In the genomic region with DNA sequence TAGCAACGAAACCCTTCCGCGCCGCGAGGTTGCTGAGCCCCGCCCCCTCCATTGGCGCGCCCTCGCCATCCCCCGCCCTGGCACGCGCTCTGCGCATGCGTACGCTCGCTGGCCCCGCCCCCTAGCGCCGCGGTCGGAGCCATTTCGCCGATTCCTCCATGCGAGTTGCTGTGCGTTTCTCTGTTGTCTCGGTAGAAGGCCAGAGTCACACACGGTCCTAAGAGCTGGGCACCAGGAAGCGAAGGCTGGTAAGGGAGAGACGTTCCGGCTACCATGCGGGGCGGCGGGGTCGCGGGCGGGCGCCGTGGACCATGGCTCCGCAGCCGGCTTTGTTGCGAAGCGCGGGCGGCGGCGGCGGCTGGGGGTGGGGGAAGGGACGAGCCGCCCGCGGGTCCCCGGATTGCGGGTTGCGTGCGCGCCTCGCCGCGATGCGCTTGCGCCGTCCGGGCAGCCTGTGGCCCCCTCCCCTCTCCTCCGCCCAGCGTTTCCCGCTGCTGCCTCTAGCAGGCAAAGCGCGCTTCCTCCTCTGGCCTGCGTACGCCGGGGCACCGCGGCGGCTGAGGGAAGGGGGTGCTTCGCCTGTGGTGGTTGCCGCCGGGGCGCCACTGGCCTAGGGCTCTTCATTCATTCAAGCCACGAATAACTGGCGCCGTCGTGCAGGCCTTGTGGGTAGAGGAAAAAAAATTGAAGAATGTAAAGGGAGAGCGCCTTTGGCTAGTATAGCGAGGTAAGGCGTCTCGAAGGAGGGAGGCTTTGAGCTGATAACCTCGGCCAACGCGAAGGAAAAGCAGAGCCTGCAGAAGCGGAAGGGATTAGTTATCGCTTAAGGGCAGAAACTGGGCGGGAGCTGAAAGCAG, we compare ENCODE assay signal across 8 cellular contexts. TPM values are rescaled to one million over a fixed set of nuclear protein-coding genes. Genes with fewer than 3 reads are reported as not detected.
DNase-seq lines count a peak whose midpoint lies in the region; TF ChIP-seq lines count a peak whose summit lies in the region.

A gene (plus strand): TSS at position 139 of the 857 bp plus-strand sequence. CDS start 3,220 bp downstream, outside the sequence.

- H3K4me3 ChIP-seq in GM06990 (replicated peaks; ENCODE audit: low read depth, low read length) (peak within 1 kb of the TSS; percentile 85), suprapubic skin (peak within 1 kb of the TSS; percentile 79)

- no peak for TF ChIP-seq EP300 in suprapubic skin (IDR thresholded peaks at IDR 0.05)

- H3K27me3 Mint-ChIP-seq in HFFc6 (ENCODE audit: insufficient read depth): peaks cover 4% of the 10 kb centered on the region
- H3K27me3 Mint-ChIP-seq in activated naive CD4-positive, alpha-beta T cell treated with anti-CD3 and anti-CD28 coated beads, Interleukin-2, amount 10 ng/mL, durations not matched to agents 7 days and 5 days: peaks cover 9% of the 10 kb centered on the region

- TF ChIP-seq CTCF in GM06990 (IDR thresholded peaks at IDR 0.05; ENCODE audit: insufficient read depth, low read length, poor library complexity, severe bottlenecking): peak; percentile 22
- TF ChIP-seq CTCF in HFFc6 (IDR thresholded peaks at IDR 0.05): no peak; the same call in 1 of the 2 replicates
- no peak for TF ChIP-seq CTCF in suprapubic skin (IDR thresholded peaks at IDR 0.05)

- H3K9me3 ChIP-seq in suprapubic skin: no peaks in the 10 kb centered on the region

- H3K4me1 ChIP-seq in suprapubic skin: peaks cover 32% of the 10 kb centered on the region

- TF ChIP-seq POLR2A in suprapubic skin (IDR thresholded peaks at IDR 0.05): peak; percentile 79 to 92

- H3K36me3 ChIP-seq in GM06990 (ENCODE audit: control insufficient read depth, insufficient read depth, low read length) (peaks cover 4% of the 10 kb centered on the region; the same call in 1 of the 2 replicates), suprapubic skin (peaks cover 10% of the 10 kb centered on the region)

- peak within 1 kb of the TSS; percentile 97 for H3K4me3 Mint-ChIP-seq in HFFc6
- H3K4me3 Mint-ChIP-seq in activated naive CD4-positive, alpha-beta T cell treated with anti-CD3 and anti-CD28 coated beads, Interleukin-2, amount 10 ng/mL, durations not matched to agents 7 days and 5 days: peak within 1 kb of the TSS; percentile 88

- peak within 1 kb of the TSS; percentile 96 for H3K27ac ChIP-seq in suprapubic skin

- peaks cover 33% of the 10 kb centered on the region for H3K36me3 Mint-ChIP-seq in HFFc6 (ENCODE audit: low read depth)
- peaks cover 36% of the 10 kb centered on the region for H3K36me3 Mint-ChIP-seq in activated naive CD4-positive, alpha-beta T cell treated with anti-CD3 and anti-CD28 coated beads, Interleukin-2, amount 10 ng/mL, durations not matched to agents 7 days and 5 days

- CTCF ChIA-PET in activated naive CD4-positive, alpha-beta T cell treated with anti-CD3 and anti-CD28 coated beads, Interleukin-2, amount 10 ng/mL, durations not matched to agents 7 days and 5 days (lab: Charles Lee): interaction anchor here (0.7 to 1.2 kb wide), 3 partner anchors 42 to 51 kb away, joined by 3 read pairs; no protein-coding TSS in a partner anchor

- H3K27me3 ChIP-seq in GM06990 (replicated peaks; ENCODE audit: control insufficient read depth, insufficient read depth, low read length) (no peaks in the 10 kb centered on the region), suprapubic skin (no peaks in the 10 kb centered on the region)

- DNase-seq in GM06990 (ENCODE audit: extremely low read depth, insufficient read length) (peak; percentile 94), HFFc6 (peak; percentile 78), NAMALWA (ENCODE audit: low spot score) (peak; percentile 98), SK-N-DZ (ENCODE audit: low spot score) (peak; percentile 89), germinal center (ENCODE audit: low spot score) (peak; percentile 97), nucleus accumbens (lab: John Stamatoyannopoulos, UW) (peak in 55 of 56 donors; percentile 16 to 99 (median 92)), suprapubic skin (ENCODE audit: low spot score in 2 of 2) (peak; percentile 97)
- DNase-seq in activated naive CD4-positive, alpha-beta T cell treated with anti-CD3 and anti-CD28 coated beads, Interleukin-2, amount 10 ng/mL, durations not matched to agents 7 days and 5 days: peak; percentile 93

- peaks cover 10% of the 10 kb centered on the region for H3K9me3 Mint-ChIP-seq in HFFc6
- no peaks in the 10 kb centered on the region for H3K9me3 Mint-ChIP-seq in activated naive CD4-positive, alpha-beta T cell treated with anti-CD3 and anti-CD28 coated beads, Interleukin-2, amount 10 ng/mL, durations not matched to agents 7 days and 5 days

- peak within 1 kb of the TSS; percentile 93 for H3K27ac Mint-ChIP-seq in HFFc6
- H3K27ac Mint-ChIP-seq in activated naive CD4-positive, alpha-beta T cell treated with anti-CD3 and anti-CD28 coated beads, Interleukin-2, amount 10 ng/mL, durations not matched to agents 7 days and 5 days: peak within 1 kb of the TSS; percentile 90

- peaks cover 41% of the 10 kb centered on the region for H3K4me1 Mint-ChIP-seq in HFFc6 (ENCODE audit: low read depth)
- peaks cover 47% of the 10 kb centered on the region for H3K4me1 Mint-ChIP-seq in activated naive CD4-positive, alpha-beta T cell treated with anti-CD3 and anti-CD28 coated beads, Interleukin-2, amount 10 ng/mL, durations not matched to agents 7 days and 5 days

- WGBS in suprapubic skin: 3% methylated on average over 35 of the region's 92 CpGs

RNA-seq across cellular contexts. Expression of the gene that starts here (rescaled TPM):
- 100 to 1,000 TPM; 141 to 176 (median 170) TPM for total RNA-seq in HFFc6 (2021; fragmentation: NEBNext Ultra II Directional; extraction: Animal tissue kit (Norgen Biotek cat#: 25700))
- polyA plus RNA-seq in SK-N-DZ (2014; cell fraction: cytosol; rRNA removed): 187 and 220 TPM in 2 replicates
- 130 and 143 TPM in 2 replicates for polyA plus RNA-seq in SK-N-DZ (2014; cell fraction: nucleus; rRNA removed)
- total RNA-seq in suprapubic skin: 10 to 100 TPM; 59.9 to 94.7 (median 75.0) TPM

Comparison
In these comparisons a context has a peak if more than half of its experiments do, and no peak if none do; other contexts are left out.
1. Peak in every context shown above with its lines: DNase-seq, H3K4me3 ChIP-seq and H3K27ac ChIP-seq.